ENCODE assay signal across 1 cellular context in the genomic region with DNA sequence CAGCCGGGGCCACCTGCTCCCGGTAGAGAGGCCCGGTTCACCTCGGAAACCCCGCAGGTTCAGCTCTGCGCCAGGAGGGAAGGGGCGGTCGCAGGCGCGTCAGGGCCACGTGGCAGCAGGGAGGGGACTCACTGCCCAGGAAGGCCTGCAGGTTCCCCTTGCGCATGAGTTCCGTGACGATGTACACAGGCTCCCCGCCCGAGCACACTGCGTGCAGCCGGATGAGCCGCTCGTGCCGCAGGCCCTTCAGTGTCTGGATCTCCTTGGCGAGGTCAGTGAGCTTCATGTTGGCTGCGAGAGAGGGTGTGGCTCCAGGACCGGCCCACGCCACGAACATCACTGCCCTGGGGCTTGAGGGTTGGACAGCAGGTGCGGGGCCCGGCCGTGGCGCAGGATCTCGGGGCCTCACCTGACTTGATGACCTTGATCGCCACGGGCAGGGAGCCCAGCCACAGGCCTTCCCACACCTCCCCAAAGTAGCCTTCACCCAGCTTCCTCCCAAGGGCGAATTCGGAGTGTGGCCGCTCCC.
A peak's percentile ranks its signal among the peaks of the same experiment; 100 is the strongest.
TF ChIP-seq lines count a peak whose summit lies in the region.

No MANE protein-coding gene starts in this region.

TF ChIP-seq in K562, 482 proteins besides CTCF, POLR2A, EP300 and RAD21 (continued from another document):
- TF ChIP-seq, protein P1, sequence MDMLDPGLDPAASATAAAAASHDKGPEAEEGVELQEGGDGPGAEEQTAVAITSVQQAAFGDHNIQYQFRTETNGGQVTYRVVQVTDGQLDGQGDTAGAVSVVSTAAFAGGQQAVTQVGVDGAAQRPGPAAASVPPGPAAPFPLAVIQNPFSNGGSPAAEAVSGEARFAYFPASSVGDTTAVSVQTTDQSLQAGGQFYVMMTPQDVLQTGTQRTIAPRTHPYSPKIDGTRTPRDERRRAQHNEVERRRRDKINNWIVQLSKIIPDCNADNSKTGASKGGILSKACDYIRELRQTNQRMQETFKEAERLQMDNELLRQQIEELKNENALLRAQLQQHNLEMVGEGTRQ (CRISPR knock-in tag; IDR thresholded peaks at IDR 0.05) = peak; percentile 24; the same call in 1 of the 2 replicates
- TF ChIP-seq PHB (CRISPR knock-in tag; IDR thresholded peaks at IDR 0.05) (no peak), ATF1 (CRISPR knock-in tag; IDR thresholded peaks at IDR 0.05) (no peak), ATF1 (tag; IDR thresholded peaks at IDR 0.05) (peak; percentile 53), NRF1 (conservative IDR thresholded peaks at IDR 0.05 in 1 of 2, IDR thresholded peaks at IDR 0.05 in 1 of 2) (peak; percentile 65 to 77), ZNF561 (CRISPR knock-in tag; conservative IDR thresholded peaks at IDR 0.05) (no peak), KLF13 (tag; IDR thresholded peaks at IDR 0.05; ENCODE audit: borderline replicate concordance, low read depth) (no peak), CBFB (CRISPR knock-in tag; IDR thresholded peaks at IDR 0.05) (no peak), ARID1B (IDR thresholded peaks at IDR 0.05) (no peak), ZNF79 (CRISPR knock-in tag; IDR thresholded peaks at IDR 0.05; ENCODE audit: low read depth) (no peak)
- TF ChIP-seq, protein P2, sequence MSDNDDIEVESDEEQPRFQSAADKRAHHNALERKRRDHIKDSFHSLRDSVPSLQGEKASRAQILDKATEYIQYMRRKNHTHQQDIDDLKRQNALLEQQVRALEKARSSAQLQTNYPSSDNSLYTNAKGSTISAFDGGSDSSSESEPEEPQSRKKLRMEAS (CRISPR knock-in tag; IDR thresholded peaks at IDR 0.05) = peak; percentile 51; the same call in 1 of the 2 replicates
